ENCODE assay signal across 8 cellular contexts in the genomic region with DNA sequence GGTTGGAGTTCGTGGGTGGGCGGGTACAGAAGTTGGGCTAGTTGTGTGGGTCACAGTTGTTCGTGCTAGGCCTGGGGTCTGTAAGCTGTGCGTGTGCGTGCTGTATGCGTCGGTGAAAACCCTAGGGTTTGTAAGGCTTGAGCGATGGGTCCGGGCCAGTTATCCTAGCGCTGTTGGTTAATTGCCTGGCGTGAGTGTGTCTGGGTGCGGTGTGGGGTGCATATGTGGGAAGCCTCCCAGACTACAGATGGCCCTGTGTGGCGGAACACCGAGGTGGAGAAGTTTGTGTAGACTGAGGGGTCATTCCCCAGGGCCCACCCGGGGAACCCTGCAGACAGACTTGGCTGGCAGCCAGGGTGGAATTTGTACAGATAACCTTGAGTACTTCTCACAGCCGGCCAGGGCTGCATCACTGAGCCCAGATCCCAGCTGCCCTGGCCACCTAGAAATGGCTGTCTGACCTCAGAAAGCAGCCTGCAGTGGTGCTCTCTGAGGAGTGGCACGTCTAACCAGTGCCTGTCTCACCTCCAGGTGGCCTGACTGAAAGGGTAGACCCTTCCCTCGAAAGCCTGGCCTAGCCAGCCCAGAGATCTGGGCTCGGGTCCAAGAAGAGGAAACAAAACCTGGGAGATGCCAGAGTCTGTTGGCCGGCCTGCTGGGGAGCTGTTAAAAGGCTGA. TPM values are rescaled to one million over a fixed set of nuclear protein-coding genes. Genes with fewer than 3 reads are reported as not detected.
DNase-seq lines count a peak whose midpoint lies in the region; ATAC-seq, FAIRE-seq and TF ChIP-seq lines count a peak whose summit lies in the region.

No MANE protein-coding gene starts in this region.

- H3K9me2 ChIP-seq in DOHH2 (replicated peaks; ENCODE audit: control insufficient read depth, low read length): no peaks in the 10 kb centered on the region

- no peak overlapping the region for H2BK120ac ChIP-seq in IMR-90 (ENCODE audit: low read depth, low read length)

- TF ChIP-seq POLR2A in IMR-90 (IDR thresholded peaks at IDR 0.05; ENCODE audit: low read depth, low read length): no peak; the same call in 1 of the 2 replicates

- CTCF ChIA-PET in IMR-90 (lab: Yijun Ruan, JAX): no interaction called here

- no peak overlapping the region for H4K5ac ChIP-seq in IMR-90 (ENCODE audit: low read depth, low read length)

- peak; percentile 54 for DNase-seq in IMR-90
- peak; percentile 45 for DNase-seq in RCC 7860 (ENCODE audit: low spot score)
- DNase-seq in dermis blood vessel endothelial cell: peak; percentile 73
- peak; percentile 59 for DNase-seq in lower lobe of right lung
- no peak for DNase-seq in thoracic aorta (ENCODE audit: low spot score)

- peaks cover 16% of the 10 kb centered on the region for H3F3A ChIP-seq in DOHH2 (ENCODE audit: control insufficient read depth, insufficient read depth)

- intact Hi-C loops in IMR-90 (cut with micrococcal nuclease): loop anchor here (2.0 kb wide), 1 partner anchor 30 kb away; a partner anchor contains a TSS
- intact Hi-C loops in lower lobe of right lung (cut with DNase I): no loop called here

- no peak overlapping the region for H2BK20ac ChIP-seq in IMR-90 (ENCODE audit: low read depth, low read length)

- TF ChIP-seq CTCF in DOHH2 (IDR thresholded peaks at IDR 0.05; ENCODE audit: low read depth, low read length, poor library complexity, severe bottlenecking): no peak
- no peak for TF ChIP-seq CTCF in IMR-90 (conservative IDR thresholded peaks at IDR 0.05; ENCODE audit: low read depth, low read length)
- no peak for TF ChIP-seq CTCF in lower lobe of right lung (IDR thresholded peaks at IDR 0.05)
- TF ChIP-seq CTCF in thoracic aorta (IDR thresholded peaks at IDR 0.05): no peak

- H2AK9ac ChIP-seq in IMR-90 (replicated peaks; ENCODE audit: low read depth, low read length, poor library complexity): peak overlapping the region; percentile 95

- no peak for FAIRE-seq in RCC 7860 (lab: Jason Lieb, UNC)

- H3K79me1 ChIP-seq in IMR-90 (ENCODE audit: low read depth in 1 of 2, low read length in 2 of 2): peaks cover 32 to 56% of the 10 kb centered on the region in 2 experiments

- H3K4me1 ChIP-seq in DOHH2 (ENCODE audit: control insufficient read depth, low read length) (peaks cover 27% of the 10 kb centered on the region), IMR-90 (ENCODE audit: control insufficient read depth, insufficient read depth, low read length) (peaks cover 13% of the 10 kb centered on the region), lower lobe of right lung (peaks cover 29% of the 10 kb centered on the region), thoracic aorta (ENCODE audit: control insufficient read depth in 1 of 2, low read depth in 2 of 2) (peaks cover 4 to 22% of the 10 kb centered on the region in 2 donors)

- H3K23ac ChIP-seq in IMR-90 (ENCODE audit: low read depth, low read length): peak overlapping the region; percentile 88

- H4K20me1 ChIP-seq in DOHH2 (ENCODE audit: control insufficient read depth, insufficient read depth, low read depth, low read length) (peaks cover 21% of the 10 kb centered on the region), IMR-90 (ENCODE audit: insufficient read depth, low read length) (peaks cover 36% of the 10 kb centered on the region)

- H3K27me3 ChIP-seq in DOHH2 (ENCODE audit: control insufficient read depth, low read length) (no peaks in the 10 kb centered on the region), IMR-90 (ENCODE audit: control insufficient read depth, insufficient read depth, low read length) (no peaks in the 10 kb centered on the region), lower lobe of right lung (ENCODE audit: low read depth) (no peaks in the 10 kb centered on the region), thoracic aorta (replicated peaks; ENCODE audit: insufficient read depth) (no peaks in the 10 kb centered on the region)

- peak; percentile 16 for ATAC-seq in IMR-90 (ENCODE audit: low read depth)
- ATAC-seq in lower lobe of right lung: peak; percentile 1 to 2
- no peak for ATAC-seq in thoracic aorta (ENCODE audit: insufficient number of reproducible peaks, low FRiP score, low read depth)
- no peak for ATAC-seq in GM18519 (IDR thresholded peaks at IDR 0.05; ENCODE audit: low FRiP score, unreplicated experiment)
- no peak for ATAC-seq in HG02798 (IDR thresholded peaks at IDR 0.05; ENCODE audit: poor library complexity, unreplicated experiment)

- H3K4me2 ChIP-seq in DOHH2 (ENCODE audit: low read length): peak overlapping the region; percentile 93
- H3K4me2 ChIP-seq in IMR-90 (ENCODE audit: low read depth, low read length): peak overlapping the region; percentile 95

- H3K9me3 ChIP-seq in DOHH2 (ENCODE audit: control insufficient read depth, insufficient read depth, low read length): no peaks in the 10 kb centered on the region
- H3K9me3 ChIP-seq in IMR-90 (ENCODE audit: control insufficient read depth, insufficient read depth, low read length): no peaks in the 10 kb centered on the region
- H3K9me3 ChIP-seq in lower lobe of right lung: no peaks in the 10 kb centered on the region
- H3K9me3 ChIP-seq in thoracic aorta: no peaks in the 10 kb centered on the region

- in situ Hi-C loops in IMR-90 (cut with MboI; ENCODE audit: low sequenced_read_pairs): no loop called here

- no peak overlapping the region for H2BK15ac ChIP-seq in IMR-90 (ENCODE audit: low read depth, low read length)

- H3K4ac ChIP-seq in IMR-90 (ENCODE audit: low read depth, low read length): peak overlapping the region; percentile 75

- no TSS peak for BruUV-seq in IMR-90 (replicated peaks; lab: Mats Ljungman, UMichigan)

- dilution Hi-C loops in IMR-90 (cut with HindIII; ENCODE audit: low sequenced_read_pairs, unreplicated experiment): no loop called here

- 5% methylated on average over 14 of the region's 20 CpGs; no CpG with 5 or more reads in 1 of the 2 experiments for WGBS in IMR-90 (ENCODE audit: extremely low coverage in 2 of 2, insufficient read length in 1 of 2), 2 experiments

- H4K91ac ChIP-seq in IMR-90 (ENCODE audit: insufficient read depth, low read depth, low read length): 0 out of 2 replicates have a peak overlapping the region, but pooled peaks have one; percentile 41

- peak overlapping the region; percentile 87 for H3K14ac ChIP-seq in IMR-90 (replicated peaks; ENCODE audit: low read depth, low read length)

- no peak for TF ChIP-seq RAD21 in IMR-90 (IDR thresholded peaks at IDR 0.05; ENCODE audit: low read length)

- H2AK5ac ChIP-seq in IMR-90 (ENCODE audit: low read depth, low read length): peak overlapping the region; percentile 79

- H3K56ac ChIP-seq in IMR-90 (ENCODE audit: extremely low read depth, insufficient read depth, low read length): peak overlapping the region; percentile 58; the same call in 1 of the 2 replicates

- peak overlapping the region; percentile 94 for H2AFZ ChIP-seq in IMR-90 (replicated peaks; ENCODE audit: low read length, poor library complexity)

- peaks cover 27% of the 10 kb centered on the region for H3K9me1 ChIP-seq in IMR-90 (ENCODE audit: insufficient read depth, low read length)

- H3K18ac ChIP-seq in IMR-90 (ENCODE audit: low read depth, low read length): no peak overlapping the region

- H2BK5ac ChIP-seq in IMR-90 (ENCODE audit: low read depth, low read length, poor library complexity, severe bottlenecking): no peak overlapping the region

- POLR2A ChIA-PET in IMR-90 (lab: Charles Lee; ENCODE audit: unreplicated experiment): interaction anchor here (0.8 kb wide), 1 partner anchor 14 kb away, joined by 16 read pairs; no protein-coding TSS in a partner anchor

- H3K36me3 ChIP-seq in DOHH2 (ENCODE audit: control insufficient read depth, low read length) (peaks cover 49% of the 10 kb centered on the region), IMR-90 (ENCODE audit: control insufficient read depth, insufficient read depth, low read length) (peaks cover 14% of the 10 kb centered on the region), lower lobe of right lung (peaks cover 19% of the 10 kb centered on the region), thoracic aorta (peaks cover 9% of the 10 kb centered on the region)

- H3K79me2 ChIP-seq in DOHH2 (ENCODE audit: control insufficient read depth, low read length): peaks cover 71% of the 10 kb centered on the region

- peak overlapping the region; percentile 71 for H3K9ac ChIP-seq in IMR-90 (ENCODE audit: low read depth, low read length)

- H3K27ac ChIP-seq in DOHH2 (ENCODE audit: low read depth, low read length) (peak overlapping the region; percentile 77), IMR-90 (ENCODE audit: insufficient read depth, low read length) (peak overlapping the region; percentile 46; the same call in 1 of the 2 replicates), lower lobe of right lung (peak overlapping the region; percentile 93), thoracic aorta (peak overlapping the region; percentile 24 to 37)

- H3K4me3 ChIP-seq in DOHH2 (ENCODE audit: low read length) (peak overlapping the region; percentile 87), IMR-90 (ENCODE audit: insufficient read depth, low read depth, low read length) (peak overlapping the region; percentile 60), lower lobe of right lung (peak overlapping the region; percentile 82), thoracic aorta (peak overlapping the region; percentile 94)

- H4K8ac ChIP-seq in IMR-90 (ENCODE audit: low read depth in 2 of 2, low read length in 2 of 2): peak overlapping the region; percentile 3 to 67; a peak in 2 of 4 replicates

RNA-seq across cellular contexts. Expression of a gene that starts 1.8 kb away (rescaled TPM):
- total RNA-seq in IMR-90 (2012; rRNA removed) (9.7 and 10.6 TPM in 2 replicates), dermis blood vessel endothelial cell (22.3 and 23.1 TPM in 2 replicates), lower lobe of right lung (12.4 TPM), thoracic aorta (10 to 100 TPM; 13.4 to 14.2 TPM)
- 11.6 and 12.7 TPM in 2 replicates for polyA plus RNA-seq in IMR-90 (2012; rRNA removed)
- 7.5 and 9.7 TPM in 2 replicates for polyA plus RNA-seq in IMR-90 (2012; cell fraction: cytosol; rRNA removed)
- 9.9 and 15.1 TPM in 2 replicates for polyA plus RNA-seq in IMR-90 (2012; cell fraction: nucleus; rRNA removed; ENCODE audit: low replicate concordance)

RNA-seq across cellular contexts. Expression of a gene that starts 30.4 kb away (rescaled TPM):
- total RNA-seq in IMR-90 (2012; rRNA removed) (74.0 and 90.3 TPM in 2 replicates), dermis blood vessel endothelial cell (93.5 and 100 TPM in 2 replicates), lower lobe of right lung (100.0 TPM), thoracic aorta (10 to 100 TPM; 52.0 to 72.1 TPM)
- 93.1 and 96.6 TPM in 2 replicates for polyA plus RNA-seq in IMR-90 (2012; rRNA removed)
- polyA plus RNA-seq in IMR-90 (2012; cell fraction: cytosol; rRNA removed): 60.5 and 63.1 TPM in 2 replicates
- 30.9 and 74.4 TPM in 2 replicates for polyA plus RNA-seq in IMR-90 (2012; cell fraction: nucleus; rRNA removed; ENCODE audit: low replicate concordance)

RNA-seq across cellular contexts. Expression of a gene that starts 33.9 kb away (rescaled TPM):
- 90.0 and 97.5 TPM in 2 replicates for total RNA-seq in IMR-90 (2012; rRNA removed)
- 425 and 491 TPM in 2 replicates for polyA plus RNA-seq in IMR-90 (2012; rRNA removed)
- polyA plus RNA-seq in IMR-90 (2012; cell fraction: cytosol; rRNA removed): 389 and 526 TPM in 2 replicates
- 246 and 255 TPM in 2 replicates for polyA plus RNA-seq in IMR-90 (2012; cell fraction: nucleus; rRNA removed; ENCODE audit: low replicate concordance)
- total RNA-seq in dermis blood vessel endothelial cell: 1.9 and 3.7 TPM in 2 replicates
- 274 TPM for total RNA-seq in lower lobe of right lung
- total RNA-seq in thoracic aorta: 1,000 to 10,000 TPM in 1 of 2 donors, 100 to 1,000 TPM in 1; 531 to 1,491 TPM

Comparison
In these comparisons a context has a peak if more than half of its experiments do, and no peak if none do; other contexts are left out.
1. H3K27ac ChIP-seq: peak in every context shown above with its lines; median percentile 93 in lower lobe of right lung; 77 in DOHH2; 46 in IMR-90; 30 in thoracic aorta.
2. ATAC-seq: peak in IMR-90 (single experiment) and lower lobe of right lung (2 of 2); none in thoracic aorta (single experiment), GM18519 (single experiment) and HG02798 (single experiment).
3. RNA of a gene that starts 33.9 kb away (total RNA-seq): 531 to 1,491 TPM in thoracic aorta, 274 TPM in lower lobe of right lung (single experiment) and 90.0 to 97.5 TPM in IMR-90; 1.9 to 3.7 TPM in dermis blood vessel endothelial cell; every median in the first group is over 10 times any median in the second.
4. Peak in every context shown above with its lines, with median percentiles within 50 percentile points of each other: H3K4me3 ChIP-seq.